In the genomic region with DNA sequence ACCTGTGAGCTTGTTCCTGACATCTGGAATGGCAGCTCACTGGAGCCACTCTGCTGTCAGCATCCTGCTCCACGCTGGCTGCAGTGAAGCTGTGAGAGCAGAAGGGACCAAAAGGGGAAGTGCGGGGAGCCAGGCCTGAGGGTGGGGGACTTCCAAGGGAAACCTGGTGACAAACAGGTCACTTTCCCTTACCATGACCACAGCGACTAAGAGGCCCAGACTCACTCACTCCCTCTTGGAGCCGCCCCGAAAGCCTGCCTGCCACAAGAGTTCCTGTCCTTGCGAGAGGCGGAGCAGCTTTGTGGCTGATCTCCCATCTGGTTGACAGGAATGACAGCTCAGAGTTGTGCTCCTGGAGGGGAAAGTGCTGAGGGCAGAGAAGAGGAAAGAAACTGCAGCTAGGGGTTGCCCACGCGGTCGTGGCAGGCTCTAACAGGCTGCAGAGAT, we compare ENCODE assay signal across 8 cellular contexts.
A peak's percentile ranks its signal among the peaks of the same experiment; 100 is the strongest.
DNase-seq lines count a peak whose midpoint lies in the region; ATAC-seq and TF ChIP-seq lines count a peak whose summit lies in the region.

No MANE protein-coding gene starts in this region.

- DNase-seq in endodermal cell (peak; percentile 82), dermis blood vessel endothelial cell (no peak), iPS-NIHi11 (ENCODE audit: low spot score) (no peak), NCI-H2196 (lab: John Stamatoyannopoulos, UW; ENCODE audit: unreplicated experiment) (no peak)

- H3K27ac ChIP-seq in endodermal cell (ENCODE audit: low read depth, low read length) = no peak overlapping the region

- H3K27me3 ChIP-seq in endodermal cell (ENCODE audit: control insufficient read depth, insufficient read depth, low read length, poor library complexity, severe bottlenecking) = no peaks in the 10 kb centered on the region

- no peak overlapping the region for H3K4me3 ChIP-seq in endodermal cell (ENCODE audit: low read length)

- no peaks in the 10 kb centered on the region for H3K36me3 ChIP-seq in endodermal cell (ENCODE audit: control insufficient read depth, insufficient read depth, low read length)

- no peak overlapping the region for H3K9ac ChIP-seq in endodermal cell (ENCODE audit: extremely low read depth, low read length, poor library complexity, severe bottlenecking)

- peaks cover 6% of the 10 kb centered on the region for H3K4me1 Mint-ChIP-seq in endodermal cell

- no peaks in the 10 kb centered on the region for H3K9me3 Mint-ChIP-seq in endodermal cell

- H3K4me3 Mint-ChIP-seq in endodermal cell = no peak overlapping the region

- no peaks in the 10 kb centered on the region for H3K27me3 Mint-ChIP-seq in endodermal cell (ENCODE audit: insufficient read depth)

- no peak overlapping the region for H3K27ac Mint-ChIP-seq in endodermal cell

- H3K36me3 Mint-ChIP-seq in endodermal cell (ENCODE audit: low read depth) = no peaks in the 10 kb centered on the region

- 45 to 55% methylated on average over 4 to 10 of the region's 10 CpGs for WGBS in endodermal cell (ENCODE audit: insufficient coverage in 1 of 2, insufficient read length in 1 of 2), 2 experiments

- H3K4me1 ChIP-seq in endodermal cell (ENCODE audit: control insufficient read depth, insufficient read depth, low read length) = peaks cover 4% of the 10 kb centered on the region

- peak; percentile 96 for ATAC-seq in GM18511 (IDR thresholded peaks at IDR 0.05; ENCODE audit: unreplicated experiment)
- peak; percentile 81 for ATAC-seq in GM19468 (IDR thresholded peaks at IDR 0.05; ENCODE audit: extremely low read depth, unreplicated experiment)
- peak; percentile 91 for ATAC-seq in HG03159 (IDR thresholded peaks at IDR 0.05; ENCODE audit: unreplicated experiment)
- no peak for ATAC-seq in SK-N-SH treated with all-trans-retinoic acid at 6 μM for 48 hours

- no peak for TF ChIP-seq CTCF in endodermal cell (conservative IDR thresholded peaks at IDR 0.05)

- no peaks in the 10 kb centered on the region for H3K9me3 ChIP-seq in endodermal cell (ENCODE audit: control insufficient read depth, low read length)

TF ChIP-seq in SK-N-SH treated with all-trans-retinoic acid at 6 μM for 48 hours, 23 proteins besides CTCF, POLR2A, EP300 and RAD21:
- TF ChIP-seq, protein P1, sequence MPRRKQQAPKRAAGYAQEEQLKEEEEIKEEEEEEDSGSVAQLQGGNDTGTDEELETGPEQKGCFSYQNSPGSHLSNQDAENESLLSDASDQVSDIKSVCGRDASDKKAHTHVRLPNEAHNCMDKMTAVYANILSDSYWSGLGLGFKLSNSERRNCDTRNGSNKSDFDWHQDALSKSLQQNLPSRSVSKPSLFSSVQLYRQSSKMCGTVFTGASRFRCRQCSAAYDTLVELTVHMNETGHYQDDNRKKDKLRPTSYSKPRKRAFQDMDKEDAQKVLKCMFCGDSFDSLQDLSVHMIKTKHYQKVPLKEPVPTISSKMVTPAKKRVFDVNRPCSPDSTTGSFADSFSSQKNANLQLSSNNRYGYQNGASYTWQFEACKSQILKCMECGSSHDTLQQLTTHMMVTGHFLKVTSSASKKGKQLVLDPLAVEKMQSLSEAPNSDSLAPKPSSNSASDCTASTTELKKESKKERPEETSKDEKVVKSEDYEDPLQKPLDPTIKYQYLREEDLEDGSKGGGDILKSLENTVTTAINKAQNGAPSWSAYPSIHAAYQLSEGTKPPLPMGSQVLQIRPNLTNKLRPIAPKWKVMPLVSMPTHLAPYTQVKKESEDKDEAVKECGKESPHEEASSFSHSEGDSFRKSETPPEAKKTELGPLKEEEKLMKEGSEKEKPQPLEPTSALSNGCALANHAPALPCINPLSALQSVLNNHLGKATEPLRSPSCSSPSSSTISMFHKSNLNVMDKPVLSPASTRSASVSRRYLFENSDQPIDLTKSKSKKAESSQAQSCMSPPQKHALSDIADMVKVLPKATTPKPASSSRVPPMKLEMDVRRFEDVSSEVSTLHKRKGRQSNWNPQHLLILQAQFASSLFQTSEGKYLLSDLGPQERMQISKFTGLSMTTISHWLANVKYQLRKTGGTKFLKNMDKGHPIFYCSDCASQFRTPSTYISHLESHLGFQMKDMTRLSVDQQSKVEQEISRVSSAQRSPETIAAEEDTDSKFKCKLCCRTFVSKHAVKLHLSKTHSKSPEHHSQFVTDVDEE (CRISPR knock-in tag; IDR thresholded peaks at IDR 0.05) = no peak
- TF ChIP-seq TCF4 (CRISPR knock-in tag; IDR thresholded peaks at IDR 0.05; ENCODE audit: borderline replicate concordance) (no peak), ZNF8 (CRISPR knock-in tag; IDR thresholded peaks at IDR 0.05) (no peak), ARNTL (CRISPR knock-in tag; IDR thresholded peaks at IDR 0.05; ENCODE audit: borderline replicate concordance, low read depth) (no peak), ZFP30 (CRISPR knock-in tag; IDR thresholded peaks at IDR 0.05) (no peak), SNAI2 (CRISPR knock-in tag; IDR thresholded peaks at IDR 0.05) (no peak), ZNF565 (CRISPR knock-in tag; conservative IDR thresholded peaks at IDR 0.05; ENCODE audit: low read depth) (no peak), PPARA (CRISPR knock-in tag; IDR thresholded peaks at IDR 0.05; ENCODE audit: borderline replicate concordance) (no peak), ZNF70 (CRISPR knock-in tag; IDR thresholded peaks at IDR 0.05) (no peak)
- TF ChIP-seq, protein P2, sequence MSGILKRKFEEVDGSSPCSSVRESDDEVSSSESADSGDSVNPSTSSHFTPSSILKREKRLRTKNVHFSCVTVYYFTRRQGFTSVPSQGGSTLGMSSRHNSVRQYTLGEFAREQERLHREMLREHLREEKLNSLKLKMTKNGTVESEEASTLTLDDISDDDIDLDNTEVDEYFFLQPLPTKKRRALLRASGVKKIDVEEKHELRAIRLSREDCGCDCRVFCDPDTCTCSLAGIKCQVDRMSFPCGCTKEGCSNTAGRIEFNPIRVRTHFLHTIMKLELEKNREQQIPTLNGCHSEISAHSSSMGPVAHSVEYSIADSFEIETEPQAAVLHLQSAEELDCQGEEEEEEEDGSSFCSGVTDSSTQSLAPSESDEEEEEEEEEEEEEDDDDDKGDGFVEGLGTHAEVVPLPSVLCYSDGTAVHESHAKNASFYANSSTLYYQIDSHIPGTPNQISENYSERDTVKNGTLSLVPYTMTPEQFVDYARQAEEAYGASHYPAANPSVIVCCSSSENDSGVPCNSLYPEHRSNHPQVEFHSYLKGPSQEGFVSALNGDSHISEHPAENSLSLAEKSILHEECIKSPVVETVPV (CRISPR knock-in tag; IDR thresholded peaks at IDR 0.05) = no peak
- TF ChIP-seq, protein P3, sequence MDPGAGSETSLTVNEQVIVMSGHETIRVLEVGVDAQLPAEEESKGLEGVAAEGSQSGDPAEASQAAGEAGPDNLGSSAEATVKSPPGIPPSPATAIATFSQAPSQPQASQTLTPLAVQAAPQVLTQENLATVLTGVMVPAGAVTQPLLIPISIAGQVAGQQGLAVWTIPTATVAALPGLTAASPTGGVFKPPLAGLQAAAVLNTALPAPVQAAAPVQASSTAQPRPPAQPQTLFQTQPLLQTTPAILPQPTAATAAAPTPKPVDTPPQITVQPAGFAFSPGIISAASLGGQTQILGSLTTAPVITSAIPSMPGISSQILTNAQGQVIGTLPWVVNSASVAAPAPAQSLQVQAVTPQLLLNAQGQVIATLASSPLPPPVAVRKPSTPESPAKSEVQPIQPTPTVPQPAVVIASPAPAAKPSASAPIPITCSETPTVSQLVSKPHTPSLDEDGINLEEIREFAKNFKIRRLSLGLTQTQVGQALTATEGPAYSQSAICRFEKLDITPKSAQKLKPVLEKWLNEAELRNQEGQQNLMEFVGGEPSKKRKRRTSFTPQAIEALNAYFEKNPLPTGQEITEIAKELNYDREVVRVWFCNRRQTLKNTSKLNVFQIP (CRISPR knock-in tag; IDR thresholded peaks at IDR 0.05; ENCODE audit: borderline replicate concordance, low read depth) = no peak
- TF ChIP-seq, protein P4, sequence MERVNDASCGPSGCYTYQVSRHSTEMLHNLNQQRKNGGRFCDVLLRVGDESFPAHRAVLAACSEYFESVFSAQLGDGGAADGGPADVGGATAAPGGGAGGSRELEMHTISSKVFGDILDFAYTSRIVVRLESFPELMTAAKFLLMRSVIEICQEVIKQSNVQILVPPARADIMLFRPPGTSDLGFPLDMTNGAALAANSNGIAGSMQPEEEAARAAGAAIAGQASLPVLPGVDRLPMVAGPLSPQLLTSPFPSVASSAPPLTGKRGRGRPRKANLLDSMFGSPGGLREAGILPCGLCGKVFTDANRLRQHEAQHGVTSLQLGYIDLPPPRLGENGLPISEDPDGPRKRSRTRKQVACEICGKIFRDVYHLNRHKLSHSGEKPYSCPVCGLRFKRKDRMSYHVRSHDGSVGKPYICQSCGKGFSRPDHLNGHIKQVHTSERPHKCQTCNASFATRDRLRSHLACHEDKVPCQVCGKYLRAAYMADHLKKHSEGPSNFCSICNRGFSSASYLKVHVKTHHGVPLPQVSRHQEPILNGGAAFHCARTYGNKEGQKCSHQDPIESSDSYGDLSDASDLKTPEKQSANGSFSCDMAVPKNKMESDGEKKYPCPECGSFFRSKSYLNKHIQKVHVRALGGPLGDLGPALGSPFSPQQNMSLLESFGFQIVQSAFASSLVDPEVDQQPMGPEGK (CRISPR knock-in tag; IDR thresholded peaks at IDR 0.05; ENCODE audit: borderline replicate concordance) = no peak
